In the genomic region with DNA sequence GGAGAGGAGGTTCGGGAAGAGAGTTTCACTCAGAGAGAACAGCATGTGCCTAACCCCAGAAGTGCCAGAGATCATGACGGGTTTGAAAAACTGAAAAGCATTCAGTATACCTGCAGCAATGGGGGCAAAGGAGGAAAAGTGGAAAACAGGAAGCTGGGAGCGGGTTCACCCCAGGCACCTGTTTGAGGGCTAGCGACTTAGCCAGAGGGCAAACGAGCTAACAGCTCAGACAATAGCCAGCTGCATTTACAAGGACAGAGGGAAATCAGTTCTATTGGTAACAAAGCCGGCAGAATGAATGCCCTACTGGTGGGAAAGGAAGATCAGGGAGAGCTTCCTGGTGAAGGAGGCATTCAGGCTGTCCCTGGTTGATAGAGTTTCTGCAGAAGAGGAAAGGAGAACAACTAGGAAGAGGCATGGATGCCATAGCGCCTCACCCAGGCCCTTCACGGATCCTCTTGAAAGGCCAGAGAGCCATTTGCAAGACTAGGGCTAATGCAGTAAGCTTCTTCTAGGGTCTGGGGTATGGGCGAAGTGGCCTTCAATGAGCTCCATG, we compare ENCODE assay signal across 17 cellular contexts.
"Had no signal": no experiment of that assay in that cellular context is flagged by ENCODE, and none has a peak within 500 bp of the region (broad histone marks: within the 10 kb centered on the region; RNA-seq: fewer than 3 reads in every experiment).

No MANE protein-coding gene starts in this region.

- DNase-seq: activated CD4-positive, alpha-beta T cell treated with anti-CD3 and anti-CD28 coated beads, Interleukin-2, amount 50 U/mL, for 48 hours; activated CD4-positive, CD25-positive, alpha-beta regulatory T cell treated with anti-CD3 and anti-CD28 coated beads, Interleukin-2, amount 50 U/mL, for 72 hours; activated CD8-positive, alpha-beta memory T cell treated with anti-CD3 and anti-CD28 coated beads, Interleukin-2, amount 10 ng/mL, durations not matched to agents 7 days and 5 days; activated effector memory CD4-positive, alpha-beta T cell treated with anti-CD3 and anti-CD28 coated beads, Interleukin-2, amount 50 U/mL, for 16 hours; activated T-cell treated with anti-CD3 and anti-CD28 coated beads, Interleukin-2, amount 50 U/mL, for 24 hours; amniotic stem cell; brain microvascular endothelial cell; cerebellar nuclear complex; erythroblast; hippocampal formation; left colon; naive B cell; retina; stimulated activated CD4-positive, alpha-beta T cell treated with anti-CD3 and anti-CD28 coated beads, Interleukin-15, amount 100 ng/mL, for 24 hours; thyroid gland had no signal

- H3K9me3 ChIP-seq: thyroid gland, vagina had no signal

- H3K27ac ChIP-seq: brain microvascular endothelial cell, thyroid gland, vagina had no signal

- H3K4me3 ChIP-seq: lung, thyroid gland had no signal

- H3K27me3 ChIP-seq: brain microvascular endothelial cell, thyroid gland, vagina had no signal

- ATAC-seq: left colon had no signal

- H3K36me3 ChIP-seq: brain microvascular endothelial cell, thyroid gland, vagina had no signal
